12 cellular contexts compared by ENCODE assay signal in the genomic region with DNA sequence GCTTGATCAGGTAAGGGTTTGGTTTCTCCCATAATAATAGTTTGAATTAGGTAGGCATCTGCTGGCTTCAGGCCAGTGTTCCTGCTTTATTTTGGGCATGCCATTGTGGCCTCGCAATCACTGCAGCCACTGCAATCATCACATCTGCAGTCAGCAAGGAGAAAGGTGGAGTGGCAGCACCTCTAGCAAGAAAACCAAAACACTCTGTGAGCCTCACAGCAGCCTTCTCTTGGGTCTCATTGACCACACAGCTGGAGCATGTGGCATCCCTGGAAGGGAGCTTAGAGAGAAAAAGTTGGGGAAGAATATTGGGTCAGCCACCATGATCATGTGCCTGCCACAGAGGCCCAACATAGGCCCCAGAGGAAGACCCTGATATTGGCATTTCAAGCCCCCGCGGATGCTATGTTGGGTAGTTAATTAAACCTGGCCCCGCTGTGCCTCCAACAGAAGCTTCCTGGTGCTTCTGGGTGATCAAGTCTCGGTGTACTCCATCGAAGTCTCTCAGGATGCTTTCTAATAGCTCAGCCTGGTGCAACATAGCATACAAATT.
A peak's percentile ranks its signal among the peaks of the same experiment; 100 is the strongest.
DNase-seq lines count a peak whose midpoint lies in the region; ATAC-seq and TF ChIP-seq lines count a peak whose summit lies in the region.
"Had no signal": no experiment of that assay in that cellular context is flagged by ENCODE, and none has a peak within 500 bp of the region (broad histone marks: within the 10 kb centered on the region; RNA-seq: fewer than 3 reads in every experiment).

No MANE protein-coding gene starts in this region.

- H3K4me1 Mint-ChIP-seq in GM23338, result peaks cover 55% of the 10 kb centered on the region
- H3K4me1 Mint-ChIP-seq: CD4-positive, alpha-beta memory T cell had no signal

- TF ChIP-seq POLR2A in GM18505 (IDR thresholded peaks at IDR 0.05; ENCODE audit: borderline replicate concordance, extremely low read depth, insufficient read depth, insufficient read length) (no peak), adrenal gland (IDR thresholded peaks at IDR 0.05) (no peak)

- peaks cover 10% of the 10 kb centered on the region; the same call in 2 of the 3 replicates for H3K36me3 Mint-ChIP-seq in GM23338 (ENCODE audit: low read depth)
- H3K36me3 Mint-ChIP-seq: CD4-positive, alpha-beta memory T cell had no signal

- peaks cover 6% of the 10 kb centered on the region for H3K27me3 Mint-ChIP-seq in GM23338 (ENCODE audit: insufficient read depth, low read depth, poor library complexity)

- no peak overlapping the region for H3K27ac ChIP-seq in GM23338 (ENCODE audit: low read depth)
- H3K27ac ChIP-seq in VCaP, result peak overlapping the region; percentile 89
- no peak overlapping the region for H3K27ac ChIP-seq in lung (ENCODE audit: low read depth in 1 of 2, low read length in 1 of 2)
- H3K27ac ChIP-seq in adrenal gland, result no peak overlapping the region

- H2AFZ ChIP-seq in GM23338, result peak overlapping the region; percentile 10; the same call in 1 of the 2 replicates

- 0 out of 2 replicates have a peak, but pooled peaks cover 4% of the 10 kb centered on the region for H3F3A ChIP-seq in GM23338 (replicated peaks; ENCODE audit: low read depth)

- H3K9me2 ChIP-seq in GM23338 (ENCODE audit: insufficient read depth), result peaks cover 18% of the 10 kb centered on the region

- peaks cover 5% of the 10 kb centered on the region for H3K9me3 Mint-ChIP-seq in GM23338
- H3K9me3 Mint-ChIP-seq: H9 had no signal

- H3K4me1 ChIP-seq in GM23338 (ENCODE audit: insufficient read depth) (peaks cover 54% of the 10 kb centered on the region), lung (ENCODE audit: control insufficient read depth in 2 of 2, insufficient read depth in 2 of 2, low read length in 2 of 2) (peaks cover 0 to 2% of the 10 kb centered on the region in 2 donors), adrenal gland (replicated peaks in 1 of 2) (peaks cover 5% of the 10 kb centered on the region in 2 donors)
- H3K4me1 ChIP-seq: Caco-2 had no signal

- H3K27ac Mint-ChIP-seq in GM23338, result no peak overlapping the region
- H3K27ac Mint-ChIP-seq: CD4-positive, alpha-beta memory T cell had no signal

- H3K4me3 Mint-ChIP-seq in GM23338, result no peak overlapping the region
- H3K4me3 Mint-ChIP-seq: CD4-positive, alpha-beta memory T cell; H9 had no signal

- intact Hi-C loops in adrenal gland (cut with DNase I), result no loop called here

- ATAC-seq in GM23338 (no peak), lung (ENCODE audit: insufficient read depth, low FRiP score) (no peak), GM18505 (IDR thresholded peaks at IDR 0.05; ENCODE audit: unreplicated experiment) (no peak)

- H3K36me3 ChIP-seq in GM23338 (ENCODE audit: insufficient read depth) (no peaks in the 10 kb centered on the region), lung (ENCODE audit: control insufficient read depth in 2 of 2, insufficient read depth in 2 of 2, low read length in 2 of 2) (no peaks in the 10 kb centered on the region), adrenal gland (replicated peaks in 1 of 2) (no peaks in the 10 kb centered on the region)

- 95 to 99% methylated on average over 6 of the region's 6 CpGs for WGBS in lung, 2 donors
- WGBS in adrenal gland, 4 donors, result 94 to 99% (median 97%) methylated on average over 6 of the region's 6 CpGs

- H3K79me2 ChIP-seq in GM23338 (replicated peaks; ENCODE audit: insufficient read depth), result no peaks in the 10 kb centered on the region

- no peak overlapping the region for H3K4me2 ChIP-seq in GM23338

- DNase-seq in GM23338 (ENCODE audit: low spot score) (no peak), lung (ENCODE audit: low spot score) (peak; percentile 21), NCI-H82 (lab: John Stamatoyannopoulos, UW) (no peak), GDM1 (lab: John Stamatoyannopoulos, UW) (no peak), adrenal gland (no peak)
- DNase-seq: Caco-2; CD4-positive, alpha-beta memory T cell; DMS153; DND-41; H9 had no signal

- H3K27me3 ChIP-seq in GM23338 (ENCODE audit: insufficient read depth), result no peaks in the 10 kb centered on the region
- H3K27me3 ChIP-seq in lung (ENCODE audit: control insufficient read depth, insufficient read depth), result no peaks in the 10 kb centered on the region
- H3K27me3 ChIP-seq in adrenal gland, result no peaks in the 10 kb centered on the region

- no peak overlapping the region for H3K4me3 ChIP-seq in GM23338
- no peak overlapping the region for H3K4me3 ChIP-seq in lung
- no peak overlapping the region for H3K4me3 ChIP-seq in adrenal gland

- no peaks in the 10 kb centered on the region for H4K20me1 ChIP-seq in GM23338 (replicated peaks; ENCODE audit: insufficient read depth)

- TF ChIP-seq CTCF in GM23338 (conservative IDR thresholded peaks at IDR 0.05; ENCODE audit: low read depth in 2 of 2) (no peak), VCaP (conservative IDR thresholded peaks at IDR 0.05) (no peak), lung (IDR thresholded peaks at IDR 0.05; ENCODE audit: control extremely low read depth, extremely low read depth) (no peak), adrenal gland (IDR thresholded peaks at IDR 0.05) (no peak)

- H3K9me3 ChIP-seq in lung (ENCODE audit: control insufficient read depth in 2 of 2, insufficient read depth in 1 of 2, low read length in 1 of 2) (peaks cover 0 to 2% of the 10 kb centered on the region in 2 donors), adrenal gland (replicated peaks in 1 of 3) (no peaks in the 10 kb centered on the region)
- H3K9me3 ChIP-seq: Caco-2 had no signal

TF ChIP-seq in GM23338, 12 proteins besides CTCF, POLR2A, EP300 and RAD21 (continues in another document):
- TF ChIP-seq CREB1 (CRISPR knock-in tag; IDR thresholded peaks at IDR 0.05; ENCODE audit: low read depth), result no peak
- TF ChIP-seq NANOG (IDR thresholded peaks at IDR 0.05; ENCODE audit: borderline replicate concordance), result no peak
- TF ChIP-seq, protein P1, sequence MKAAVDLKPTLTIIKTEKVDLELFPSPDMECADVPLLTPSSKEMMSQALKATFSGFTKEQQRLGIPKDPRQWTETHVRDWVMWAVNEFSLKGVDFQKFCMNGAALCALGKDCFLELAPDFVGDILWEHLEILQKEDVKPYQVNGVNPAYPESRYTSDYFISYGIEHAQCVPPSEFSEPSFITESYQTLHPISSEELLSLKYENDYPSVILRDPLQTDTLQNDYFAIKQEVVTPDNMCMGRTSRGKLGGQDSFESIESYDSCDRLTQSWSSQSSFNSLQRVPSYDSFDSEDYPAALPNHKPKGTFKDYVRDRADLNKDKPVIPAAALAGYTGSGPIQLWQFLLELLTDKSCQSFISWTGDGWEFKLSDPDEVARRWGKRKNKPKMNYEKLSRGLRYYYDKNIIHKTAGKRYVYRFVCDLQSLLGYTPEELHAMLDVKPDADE (IDR thresholded peaks at IDR 0.05), result no peak
- TF ChIP-seq JUNB (IDR thresholded peaks at IDR 0.05; ENCODE audit: unreplicated experiment), result no peak
- TF ChIP-seq ZNF114 (CRISPR knock-in tag; IDR thresholded peaks at IDR 0.05), result no peak
- no peak for TF ChIP-seq ZNF331 (CRISPR knock-in tag; IDR thresholded peaks at IDR 0.05; ENCODE audit: low read depth)
- no peak for TF ChIP-seq EZH2 (IDR thresholded peaks at IDR 0.05; ENCODE audit: low read depth, unreplicated experiment)
